In genomic region chr17:79183221-79184158, GRCh38 we compare ENCODE assay signal across 8 cellular contexts.
A peak's percentile ranks its signal among the peaks of the same experiment; 100 is the strongest.
DNase-seq lines count a peak whose midpoint lies in the region; ATAC-seq and TF ChIP-seq lines count a peak whose summit lies in the region.

No MANE protein-coding gene starts in this region.

- peak overlapping the region; percentile 82 for H3K4me3 Mint-ChIP-seq in endodermal cell

- no peaks in the 10 kb centered on the region for H3K36me3 ChIP-seq in endodermal cell (ENCODE audit: control insufficient read depth, insufficient read depth, low read length)
- H3K36me3 ChIP-seq in psoas muscle (ENCODE audit: insufficient read depth in 1 of 2, low read depth in 1 of 2), result no peaks in the 10 kb centered on the region

- TF ChIP-seq CTCF in endodermal cell (conservative IDR thresholded peaks at IDR 0.05), result peak; percentile 22
- no peak for TF ChIP-seq CTCF in psoas muscle (IDR thresholded peaks at IDR 0.05)

- H3K9ac ChIP-seq in endodermal cell (ENCODE audit: extremely low read depth, low read length, poor library complexity, severe bottlenecking), result peak overlapping the region; percentile 34

- H3K27me3 Mint-ChIP-seq in endodermal cell (ENCODE audit: insufficient read depth), result peaks cover 32% of the 10 kb centered on the region

- H3K27me3 ChIP-seq in endodermal cell (ENCODE audit: control insufficient read depth, insufficient read depth, low read length, poor library complexity, severe bottlenecking) (peaks cover 47% of the 10 kb centered on the region), psoas muscle (ENCODE audit: insufficient read depth in 3 of 3, low read length in 2 of 3) (peaks cover 2 to 86% (median 24%) of the 10 kb centered on the region in 3 donors)

- peak overlapping the region; percentile 88 for H3K27ac Mint-ChIP-seq in endodermal cell

- H3K36me3 Mint-ChIP-seq in endodermal cell (ENCODE audit: low read depth), result no peaks in the 10 kb centered on the region

- ATAC-seq in psoas muscle (no peak), GM18873 (IDR thresholded peaks at IDR 0.05; ENCODE audit: low FRiP score, unreplicated experiment) (no peak), GM19397 (IDR thresholded peaks at IDR 0.05; ENCODE audit: unreplicated experiment) (no peak)

- H3K4me1 Mint-ChIP-seq in endodermal cell, result peaks cover 3% of the 10 kb centered on the region

- H3K9me3 ChIP-seq in endodermal cell (ENCODE audit: control insufficient read depth, low read length) (no peaks in the 10 kb centered on the region), psoas muscle (no peaks in the 10 kb centered on the region)

- H3K4me3 ChIP-seq in endodermal cell (ENCODE audit: low read length), result peak overlapping the region; percentile 79
- peak overlapping the region; percentile 34 for H3K4me3 ChIP-seq in psoas muscle

- peak; percentile 69 for DNase-seq in NCI-H748 (lab: John Stamatoyannopoulos, UW; ENCODE audit: unreplicated experiment)
- DNase-seq in NCI-H748 treated with DMSO at 0.1 percent for 48 hours (lab: John Stamatoyannopoulos, UW), result no peak
- peak; percentile 11 for DNase-seq in NCI-H2107 (lab: John Stamatoyannopoulos, UW)
- peak; percentile 94 for DNase-seq in endodermal cell
- DNase-seq in psoas muscle, result no peak
- no peak for DNase-seq in SIG-M5 (lab: John Stamatoyannopoulos, UW)

- H3K4me1 ChIP-seq in endodermal cell (ENCODE audit: control insufficient read depth, insufficient read depth, low read length) (no peaks in the 10 kb centered on the region), psoas muscle (peaks cover 6% of the 10 kb centered on the region)

- WGBS in endodermal cell (ENCODE audit: insufficient coverage in 1 of 2, insufficient read length in 1 of 2), 2 experiments, result 1% methylated on average over 29 to 101 of the region's 102 CpGs
- WGBS in psoas muscle, 3 donors, result 1% methylated on average over 42 to 102 of the region's 102 CpGs

- no peaks in the 10 kb centered on the region for H3K9me3 Mint-ChIP-seq in endodermal cell

- H3K27ac ChIP-seq in endodermal cell (ENCODE audit: low read depth, low read length) (no peak overlapping the region), psoas muscle (no peak overlapping the region)

- intact Hi-C loops in psoas muscle (cut with DNase I), result loop anchor here in 1 of 2 donors (10.0 kb wide), 1 partner anchor 59 kb away; no protein-coding TSS in a partner anchor

Comparison
In these comparisons a context has a peak if more than half of its experiments do, and no peak if none do; other contexts are left out.
1. DNase-seq: peak in NCI-H748 (single experiment), NCI-H2107 (single experiment) and endodermal cell (single experiment); none in NCI-H748 treated with DMSO at 0.1 percent for 48 hours (single experiment), psoas muscle (0 of 2) and SIG-M5 (single experiment).